10 cellular contexts compared by ENCODE assay signal in genomic region chr10:33129181-33129928, GRCh38.
DNase-seq lines count a peak whose midpoint lies in the region; ATAC-seq, FAIRE-seq and TF ChIP-seq lines count a peak whose summit lies in the region.
"Had no signal": no experiment of that assay in that cellular context is flagged by ENCODE, and none has a peak within 500 bp of the region (broad histone marks: within the 10 kb centered on the region; RNA-seq: fewer than 3 reads in every experiment).

No MANE protein-coding gene starts in this region.

- H3K9ac ChIP-seq in keratinocyte (ENCODE audit: control insufficient read depth, extremely low read depth, insufficient read depth, low read length) = peak overlapping the region; percentile 23

- H3K4me3 Mint-ChIP-seq in activated T-cell treated with anti-CD3 and anti-CD28 coated beads, Interleukin-2, amount 50 U/mL, for 72 hours = peak overlapping the region in 1 of 2 donors; percentile 43

- no peaks in the 10 kb centered on the region for H3K9me3 Mint-ChIP-seq in activated T-cell treated with anti-CD3 and anti-CD28 coated beads, Interleukin-2, amount 50 U/mL, for 72 hours

- H3K27me3 ChIP-seq in brain microvascular endothelial cell (replicated peaks) = no peaks in the 10 kb centered on the region
- no peaks in the 10 kb centered on the region for H3K27me3 ChIP-seq in keratinocyte (ENCODE audit: control insufficient read depth, extremely low read depth, insufficient read depth, low read length)
- no peaks in the 10 kb centered on the region for H3K27me3 ChIP-seq in uterus

- H3K36me3 Mint-ChIP-seq in activated T-cell treated with anti-CD3 and anti-CD28 coated beads, Interleukin-2, amount 50 U/mL, for 72 hours (ENCODE audit: insufficient read depth in 2 of 2) = peaks cover 2 to 6% of the 10 kb centered on the region in 2 donors

- H3K9me3 ChIP-seq in keratinocyte (ENCODE audit: control insufficient read depth, low read depth, low read length) = no peaks in the 10 kb centered on the region
- no peaks in the 10 kb centered on the region for H3K9me3 ChIP-seq in uterus

- H4K20me1 ChIP-seq in keratinocyte (ENCODE audit: control insufficient read depth, extremely low read depth, insufficient read depth, low read length) = no peaks in the 10 kb centered on the region

- peak overlapping the region; percentile 98 for H3K27ac ChIP-seq in brain microvascular endothelial cell
- peak overlapping the region; percentile 66 for H3K27ac ChIP-seq in keratinocyte (ENCODE audit: control insufficient read depth, insufficient read depth, low read length)
- H3K27ac ChIP-seq in uterus = peak overlapping the region; percentile 9 to 20

- peak overlapping the region; percentile 11 for H2AFZ ChIP-seq in keratinocyte (ENCODE audit: control insufficient read depth, low read length)

- H3K27ac Mint-ChIP-seq in activated T-cell treated with anti-CD3 and anti-CD28 coated beads, Interleukin-2, amount 50 U/mL, for 72 hours = peak overlapping the region; percentile 82

- H3K9me1 ChIP-seq in keratinocyte (ENCODE audit: control insufficient read depth, extremely low read depth, insufficient read depth, low read length) = no peaks in the 10 kb centered on the region

- no peaks in the 10 kb centered on the region for H3K36me3 ChIP-seq in brain microvascular endothelial cell (replicated peaks)
- H3K36me3 ChIP-seq in keratinocyte (ENCODE audit: control insufficient read depth in 2 of 2, extremely low read depth in 1 of 2, insufficient read depth in 2 of 2, low read length in 2 of 2) = no peaks in the 10 kb centered on the region
- H3K36me3 ChIP-seq in uterus = no peaks in the 10 kb centered on the region

- in situ Hi-C loops in brain microvascular endothelial cell (cut with HindIII; ENCODE audit: low pct_ligation_motif_present, low sequenced_read_pairs) = no loop called here

- ATAC-seq in activated T-cell treated with anti-CD3 and anti-CD28 coated beads, Interleukin-2, amount 50 U/mL, for 72 hours (replicated peaks in 1 of 2) = no peak
- ATAC-seq in GM21526 (IDR thresholded peaks at IDR 0.05; ENCODE audit: low FRiP score, unreplicated experiment) = no peak
- no peak for ATAC-seq in GM19035 (IDR thresholded peaks at IDR 0.05; ENCODE audit: unreplicated experiment)

- peaks cover 82% of the 10 kb centered on the region for H3K4me1 Mint-ChIP-seq in activated T-cell treated with anti-CD3 and anti-CD28 coated beads, Interleukin-2, amount 50 U/mL, for 72 hours (ENCODE audit: low read depth)

- intact Hi-C loops in uterus (cut with DNase I; ENCODE audit: low total_unique reads) = no loop called here

- no peaks in the 10 kb centered on the region for H3K27me3 Mint-ChIP-seq in activated T-cell treated with anti-CD3 and anti-CD28 coated beads, Interleukin-2, amount 50 U/mL, for 72 hours (ENCODE audit: low read depth)

- no peaks in the 10 kb centered on the region for H3K79me2 ChIP-seq in keratinocyte (ENCODE audit: control insufficient read depth, insufficient read depth, low read length)

- DNase-seq in activated T-cell treated with anti-CD3 and anti-CD28 coated beads, Interleukin-2, amount 50 U/mL, for 72 hours = no peak
- DNase-seq in activated T-cell treated with anti-CD3 and anti-CD28 coated beads for 4 hours (no peak), brain microvascular endothelial cell (peak; percentile 89), keratinocyte (ENCODE audit: low read depth, low spot score) (peak; percentile 32), uterus (peak in 1 of 2 donors; percentile 33), NCI-H1092 (lab: John Stamatoyannopoulos, UW) (no peak)
- DNase-seq: stimulated activated CD4-positive, alpha-beta T cell treated with anti-CD3 and anti-CD28 coated beads, Interleukin-1b, Interleukin-23, amount 100 ng/mL, for 48 hours; T1000 had no signal

- TF ChIP-seq POLR2A in uterus (IDR thresholded peaks at IDR 0.05) = no peak

- peak overlapping the region; percentile 31 for H3K4me2 ChIP-seq in keratinocyte (ENCODE audit: control insufficient read depth, extremely low read depth, insufficient read depth, low read depth, low read length)

- H3K4me1 ChIP-seq in keratinocyte (ENCODE audit: control insufficient read depth, extremely low read depth, insufficient read depth, low read length) (peaks cover 65% of the 10 kb centered on the region), uterus (no peaks in the 10 kb centered on the region)

- H3K4me3 ChIP-seq in brain microvascular endothelial cell (ENCODE audit: low read depth, low read length) = no peak overlapping the region
- H3K4me3 ChIP-seq in keratinocyte (ENCODE audit: control insufficient read depth in 2 of 3, extremely low read depth in 1 of 3, insufficient read depth in 2 of 3, low read depth in 1 of 3, low read length in 3 of 3) = no peak overlapping the region
- H3K4me3 ChIP-seq in uterus = no peak overlapping the region

- TF ChIP-seq CTCF in brain microvascular endothelial cell (IDR thresholded peaks at IDR 0.05; ENCODE audit: low read depth, low read length, missing control alignments) = peak; percentile 34
- TF ChIP-seq CTCF in keratinocyte (optimal IDR thresholded peaks at IDR 0.05 in 1 of 3, IDR thresholded peaks at IDR 0.05 in 1 of 3, conservative IDR thresholded peaks at IDR 0.05 in 1 of 3; ENCODE audit: extremely low read depth in 1 of 3, insufficient read depth in 2 of 3, low read length in 3 of 3) = peak in 1 of 3 experiments; percentile 4
- no peak for TF ChIP-seq CTCF in uterus (IDR thresholded peaks at IDR 0.05)

- peak; percentile 83 for FAIRE-seq in keratinocyte (lab: Jason Lieb, UNC)

- dilution Hi-C loops in keratinocyte (cut with MboI; ENCODE audit: extremely low pct_ligation_motif_present, low sequenced_read_pairs) = no loop called here

Comparison
In these comparisons a context has a peak if more than half of its experiments do, and no peak if none do; other contexts are left out.
1. DNase-seq: peak in brain microvascular endothelial cell (single experiment) and keratinocyte (single experiment); none in activated T-cell treated with anti-CD3 and anti-CD28 coated beads, Interleukin-2, amount 50 U/mL, for 72 hours (0 of 2), activated T-cell treated with anti-CD3 and anti-CD28 coated beads for 4 hours (single experiment) and NCI-H1092 (single experiment).
2. H3K27ac ChIP-seq: peak in every context shown above with its lines; median percentile 98 in brain microvascular endothelial cell; 66 in keratinocyte; 14 in uterus.